In genomic region chr5:23318166-23318565, GRCh38 we compare ENCODE assay signal across 24 cellular contexts.
DNase-seq lines count a peak whose midpoint lies in the region; ATAC-seq and TF ChIP-seq lines count a peak whose summit lies in the region.
"Had no signal": no experiment of that assay in that cellular context is flagged by ENCODE, and none has a peak within 500 bp of the region (broad histone marks: within the 10 kb centered on the region; RNA-seq: fewer than 3 reads in every experiment).

No MANE protein-coding gene starts in this region.

- no peak overlapping the region for H3K27ac Mint-ChIP-seq in MCF 10A (ENCODE audit: low read depth, unreplicated experiment)
- H3K27ac Mint-ChIP-seq: CD14-positive monocyte; CD4-positive, alpha-beta T cell; CD8-positive, alpha-beta memory T cell had no signal

- no peaks in the 10 kb centered on the region for H4K20me1 ChIP-seq in mammary epithelial cell (ENCODE audit: insufficient read depth, low read length)
- H4K20me1 ChIP-seq: BLaER1 treated with 17β-estradiol and CSF1 and Interleukin-3, amounts not matched to agents 10 nM and 100 nM had no signal

- dilution Hi-C loops in mammary epithelial cell (cut with HindIII; ENCODE audit: low sequenced_read_pairs): no loop called here

- H3K36me3 Mint-ChIP-seq in MCF 10A (ENCODE audit: insufficient read depth, unreplicated experiment): no peaks in the 10 kb centered on the region
- H3K36me3 Mint-ChIP-seq: CD14-positive monocyte; CD8-positive, alpha-beta memory T cell had no signal

- TF ChIP-seq CTCF in mammary epithelial cell (conservative IDR thresholded peaks at IDR 0.05 in 1 of 2, IDR thresholded peaks at IDR 0.05 in 1 of 2; ENCODE audit: extremely low read depth in 1 of 2, insufficient read depth in 1 of 2, low read depth in 1 of 2, low read length in 2 of 2): no peak
- no peak for TF ChIP-seq CTCF in MCF 10A (IDR thresholded peaks at IDR 0.05; ENCODE audit: unreplicated experiment)
- TF ChIP-seq CTCF in RWPE2 (IDR thresholded peaks at IDR 0.05; ENCODE audit: poor library complexity, severe bottlenecking): no peak
- no peak for TF ChIP-seq CTCF in fibroblast of pulmonary artery (IDR thresholded peaks at IDR 0.05; ENCODE audit: low read length, missing control alignments)

- H3K4me1 ChIP-seq in mammary epithelial cell (ENCODE audit: insufficient read depth, low read length): peaks cover 35% of the 10 kb centered on the region
- H3K4me1 ChIP-seq in RWPE2 (ENCODE audit: insufficient read depth, poor library complexity, severe bottlenecking): peaks cover 34% of the 10 kb centered on the region
- H3K4me1 ChIP-seq: A549, BE2C had no signal

- H3K9me3 Mint-ChIP-seq in MCF 10A (ENCODE audit: unreplicated experiment): no peaks in the 10 kb centered on the region

- POLR2A ChIA-PET in MCF 10A (lab: Yijun Ruan, JAX): no interaction called here

- no peak for ATAC-seq in RWPE2 (ENCODE audit: low read depth)
- no peak for ATAC-seq in GM21737 (IDR thresholded peaks at IDR 0.05; ENCODE audit: unreplicated experiment)
- ATAC-seq: A549, GM12878 had no signal

- no peaks in the 10 kb centered on the region for H3K36me3 ChIP-seq in mammary epithelial cell (ENCODE audit: insufficient read depth, low read length)
- H3K36me3 ChIP-seq in RWPE2 (ENCODE audit: low read depth): peaks cover 5% of the 10 kb centered on the region; the same call in 1 of the 2 replicates
- H3K36me3 ChIP-seq: BE2C; BLaER1 treated with 17β-estradiol and CSF1 and Interleukin-3, amounts not matched to agents 10 nM and 100 nM had no signal

- intact Hi-C loops in mammary epithelial cell (cut with micrococcal nuclease) (loop anchor here (5.0 kb wide), 1 partner anchor 149 kb away; no protein-coding TSS in a partner anchor), MCF 10A (cut with micrococcal nuclease) (no loop called here)

- H2AFZ ChIP-seq in mammary epithelial cell (ENCODE audit: low read depth, low read length): no peak overlapping the region

- H3K27me3 Mint-ChIP-seq in MCF 10A (ENCODE audit: insufficient read depth, unreplicated experiment): no peaks in the 10 kb centered on the region
- H3K27me3 Mint-ChIP-seq: CD4-positive, alpha-beta T cell; CD8-positive, alpha-beta memory T cell had no signal

- peak overlapping the region; percentile 24 for H3K4me2 ChIP-seq in mammary epithelial cell (ENCODE audit: insufficient read depth, low read depth, low read length)
- H3K4me2 ChIP-seq: A549; BLaER1 treated with 17β-estradiol and CSF1 and Interleukin-3, amounts not matched to agents 10 nM and 100 nM had no signal

- CTCF ChIA-PET in mammary epithelial cell (lab: Charles Lee; ENCODE audit: low non-redundant PET) (no interaction called here), MCF 10A (lab: Yijun Ruan, JAX) (interaction anchor here (0.6 kb wide), 2 partner anchors 109 to 667 kb away, joined by 3 to 4 read pairs; no protein-coding TSS in a partner anchor)

- H3K4me3 Mint-ChIP-seq in MCF 10A (ENCODE audit: unreplicated experiment): no peak overlapping the region
- H3K4me3 Mint-ChIP-seq: CD14-positive monocyte; CD4-positive, alpha-beta T cell; CD8-positive, alpha-beta memory T cell had no signal

- no peak overlapping the region for H3K27ac ChIP-seq in mammary epithelial cell (ENCODE audit: insufficient read depth, low read depth, low read length)
- H3K27ac ChIP-seq in RWPE2 (ENCODE audit: poor library complexity, severe bottlenecking): peak overlapping the region; percentile 34
- H3K27ac ChIP-seq: A549; BLaER1 treated with 17β-estradiol and CSF1 and Interleukin-3, amounts not matched to agents 10 nM and 100 nM had no signal

- H3K79me2 ChIP-seq in mammary epithelial cell (ENCODE audit: insufficient read depth, low read length): no peaks in the 10 kb centered on the region

- H3K4me3 ChIP-seq in mammary epithelial cell (replicated peaks in 1 of 3; ENCODE audit: insufficient read depth in 1 of 3, low read depth in 2 of 3, low read length in 3 of 3) (no peak overlapping the region), RWPE2 (ENCODE audit: severe bottlenecking) (no peak overlapping the region), fibroblast of pulmonary artery (replicated peaks; ENCODE audit: low read depth, low read length) (no peak overlapping the region)
- H3K4me3 ChIP-seq: A549; BLaER1 treated with 17β-estradiol and CSF1 and Interleukin-3, amounts not matched to agents 10 nM and 100 nM; GM12878 had no signal

- no peaks in the 10 kb centered on the region for H3K27me3 ChIP-seq in mammary epithelial cell (ENCODE audit: insufficient read depth, low read length)
- no peaks in the 10 kb centered on the region for H3K27me3 ChIP-seq in RWPE2 (ENCODE audit: insufficient read depth, poor library complexity, severe bottlenecking)
- H3K27me3 ChIP-seq: BE2C; BLaER1 treated with 17β-estradiol and CSF1 and Interleukin-3, amounts not matched to agents 10 nM and 100 nM had no signal

- DNase-seq in mammary epithelial cell (peak; percentile 25), MCF 10A (ENCODE audit: unreplicated experiment) (no peak), RWPE2 (ENCODE audit: low spot score) (no peak), fibroblast of pulmonary artery (ENCODE audit: low read depth) (peak; percentile 41), ureter (ENCODE audit: low spot score) (no peak)
- no peak for DNase-seq in activated CD4-positive, alpha-beta T cell treated with anti-CD3 and anti-CD28 coated beads for 1 hour
- DNase-seq: 8988T; ACHN; AML-193; BE2C; CD4-positive, alpha-beta T cell; CD8-positive, alpha-beta memory T cell; DMS 273 treated with DMSO at 0.1 percent for 48 hours; DMS79; EL; GDM1; GOT3; H7; HCEC 1CT had no signal

- in situ Hi-C loops in mammary epithelial cell (cut with MboI; ENCODE audit: low sequenced_read_pairs in 2 of 2): no loop called here

- 79% methylated on average over 1 of the region's 1 CpG for WGBS in mammary epithelial cell (ENCODE audit: low coverage, missing lambda C conversion rate)

- H3K9me3 ChIP-seq in mammary epithelial cell (replicated peaks; ENCODE audit: insufficient read depth, low read length): peaks cover 4% of the 10 kb centered on the region
- H3K9me3 ChIP-seq in RWPE2 (ENCODE audit: severe bottlenecking): peaks cover 4% of the 10 kb centered on the region
- H3K9me3 ChIP-seq: A549; BE2C; BLaER1 treated with 17β-estradiol and CSF1 and Interleukin-3, amounts not matched to agents 10 nM and 100 nM had no signal

- BruUV-seq in mammary epithelial cell (replicated peaks; lab: Mats Ljungman, UMichigan) (no TSS peak), MCF 10A (replicated peaks; lab: Mats Ljungman, UMichigan) (no TSS peak)

- peaks cover 14% of the 10 kb centered on the region for H3K4me1 Mint-ChIP-seq in MCF 10A (ENCODE audit: insufficient read depth, unreplicated experiment)
- H3K4me1 Mint-ChIP-seq: CD14-positive monocyte; CD8-positive, alpha-beta memory T cell had no signal

- H3K9ac ChIP-seq in mammary epithelial cell (ENCODE audit: insufficient read depth, low read length): no peak overlapping the region
- H3K9ac ChIP-seq: BLaER1 treated with 17β-estradiol and CSF1 and Interleukin-3, amounts not matched to agents 10 nM and 100 nM had no signal

Comparison
In these comparisons a context has a peak if more than half of its experiments do, and no peak if none do; other contexts are left out.
1. DNase-seq: peak in mammary epithelial cell (single experiment) and fibroblast of pulmonary artery (single experiment); none in MCF 10A (single experiment), RWPE2 (single experiment), activated CD4-positive, alpha-beta T cell treated with anti-CD3 and anti-CD28 coated beads for 1 hour (single experiment) and ureter (single experiment).